ENCODE assay signal across 1 cellular context in the genomic region with DNA sequence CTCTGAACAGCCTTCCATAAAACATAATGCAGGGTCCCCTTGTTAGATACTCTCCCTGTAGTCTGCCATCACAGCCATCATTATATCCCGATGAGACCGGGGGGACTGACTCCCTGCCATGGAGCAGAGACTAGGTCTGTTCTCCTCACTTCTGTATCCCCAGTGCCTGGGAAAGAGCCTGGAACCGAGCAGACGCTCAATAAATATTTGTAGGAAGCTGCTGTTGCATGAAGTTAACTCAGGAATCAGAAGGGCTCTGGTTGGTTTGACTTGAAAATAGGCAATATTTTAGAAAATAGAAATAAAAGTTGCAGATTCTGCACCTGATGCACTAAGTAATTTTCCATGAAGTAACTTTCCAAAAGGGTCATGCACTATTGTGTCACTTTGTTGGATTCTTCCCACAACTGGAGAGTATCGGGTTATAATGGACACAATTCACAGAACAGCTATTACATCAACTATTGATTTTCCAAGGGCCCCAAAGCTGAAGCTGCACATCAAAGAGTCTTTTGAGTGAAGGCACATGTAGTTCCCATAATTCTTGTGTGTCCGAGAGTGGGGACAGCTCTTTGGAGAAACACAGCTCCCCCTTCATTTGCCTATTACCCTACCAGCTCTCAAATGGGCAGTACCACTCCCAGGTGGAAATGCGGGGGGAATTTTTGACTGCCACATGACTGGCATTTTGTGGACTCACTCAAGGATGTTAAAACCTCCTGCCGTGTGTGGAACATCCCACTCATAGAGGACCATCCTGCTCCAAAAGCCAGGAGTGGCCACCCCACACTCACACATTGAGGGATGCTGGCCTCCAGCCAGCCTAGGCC.
TF ChIP-seq lines count a peak whose summit lies in the region.

No MANE protein-coding gene starts in this region.

TF ChIP-seq in HepG2, 621 proteins besides CTCF, POLR2A, EP300 and RAD21 (continued from another document and continues in another):
- TF ChIP-seq, protein P1, sequence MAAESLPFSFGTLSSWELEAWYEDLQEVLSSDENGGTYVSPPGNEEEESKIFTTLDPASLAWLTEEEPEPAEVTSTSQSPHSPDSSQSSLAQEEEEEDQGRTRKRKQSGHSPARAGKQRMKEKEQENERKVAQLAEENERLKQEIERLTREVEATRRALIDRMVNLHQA (CRISPR knock-in tag; IDR thresholded peaks at IDR 0.05) = no peak
- TF ChIP-seq SMAD9 (CRISPR knock-in tag; IDR thresholded peaks at IDR 0.05) = no peak
- no peak for TF ChIP-seq PAF1 (CRISPR knock-in tag; IDR thresholded peaks at IDR 0.05)
- TF ChIP-seq, protein P2, sequence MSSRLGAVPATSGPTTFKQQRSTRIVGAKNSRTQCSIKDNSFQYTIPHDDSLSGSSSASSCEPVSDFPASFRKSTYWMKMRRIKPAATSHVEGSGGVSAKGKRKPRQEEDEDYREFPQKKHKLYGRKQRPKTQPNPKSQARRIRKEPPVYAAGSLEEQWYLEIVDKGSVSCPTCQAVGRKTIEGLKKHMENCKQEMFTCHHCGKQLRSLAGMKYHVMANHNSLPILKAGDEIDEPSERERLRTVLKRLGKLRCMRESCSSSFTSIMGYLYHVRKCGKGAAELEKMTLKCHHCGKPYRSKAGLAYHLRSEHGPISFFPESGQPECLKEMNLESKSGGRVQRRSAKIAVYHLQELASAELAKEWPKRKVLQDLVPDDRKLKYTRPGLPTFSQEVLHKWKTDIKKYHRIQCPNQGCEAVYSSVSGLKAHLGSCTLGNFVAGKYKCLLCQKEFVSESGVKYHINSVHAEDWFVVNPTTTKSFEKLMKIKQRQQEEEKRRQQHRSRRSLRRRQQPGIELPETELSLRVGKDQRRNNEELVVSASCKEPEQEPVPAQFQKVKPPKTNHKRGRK (CRISPR knock-in tag; IDR thresholded peaks at IDR 0.05) = no peak
- TF ChIP-seq, protein P3, sequence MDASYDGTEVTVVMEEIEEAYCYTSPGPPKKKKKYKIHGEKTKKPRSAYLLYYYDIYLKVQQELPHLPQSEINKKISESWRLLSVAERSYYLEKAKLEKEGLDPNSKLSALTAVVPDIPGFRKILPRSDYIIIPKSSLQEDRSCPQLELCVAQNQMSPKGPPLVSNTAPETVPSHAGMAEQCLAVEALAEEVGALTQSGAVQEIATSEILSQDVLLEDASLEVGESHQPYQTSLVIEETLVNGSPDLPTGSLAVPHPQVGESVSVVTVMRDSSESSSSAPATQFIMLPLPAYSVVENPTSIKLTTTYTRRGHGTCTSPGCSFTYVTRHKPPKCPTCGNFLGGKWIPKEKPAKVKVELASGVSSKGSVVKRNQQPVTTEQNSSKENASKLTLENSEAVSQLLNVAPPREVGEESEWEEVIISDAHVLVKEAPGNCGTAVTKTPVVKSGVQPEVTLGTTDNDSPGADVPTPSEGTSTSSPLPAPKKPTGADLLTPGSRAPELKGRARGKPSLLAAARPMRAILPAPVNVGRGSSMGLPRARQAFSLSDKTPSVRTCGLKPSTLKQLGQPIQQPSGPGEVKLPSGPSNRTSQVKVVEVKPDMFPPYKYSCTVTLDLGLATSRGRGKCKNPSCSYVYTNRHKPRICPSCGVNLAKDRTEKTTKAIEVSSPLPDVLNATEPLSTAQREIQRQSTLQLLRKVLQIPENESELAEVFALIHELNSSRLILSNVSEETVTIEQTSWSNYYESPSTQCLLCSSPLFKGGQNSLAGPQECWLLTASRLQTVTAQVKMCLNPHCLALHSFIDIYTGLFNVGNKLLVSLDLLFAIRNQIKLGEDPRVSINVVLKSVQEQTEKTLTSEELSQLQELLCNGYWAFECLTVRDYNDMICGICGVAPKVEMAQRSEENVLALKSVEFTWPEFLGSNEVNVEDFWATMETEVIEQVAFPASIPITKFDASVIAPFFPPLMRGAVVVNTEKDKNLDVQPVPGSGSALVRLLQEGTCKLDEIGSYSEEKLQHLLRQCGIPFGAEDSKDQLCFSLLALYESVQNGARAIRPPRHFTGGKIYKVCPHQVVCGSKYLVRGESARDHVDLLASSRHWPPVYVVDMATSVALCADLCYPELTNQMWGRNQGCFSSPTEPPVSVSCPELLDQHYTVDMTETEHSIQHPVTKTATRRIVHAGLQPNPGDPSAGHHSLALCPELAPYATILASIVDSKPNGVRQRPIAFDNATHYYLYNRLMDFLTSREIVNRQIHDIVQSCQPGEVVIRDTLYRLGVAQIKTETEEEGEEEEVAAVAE (CRISPR knock-in tag; IDR thresholded peaks at IDR 0.05; ENCODE audit: borderline replicate concordance) = no peak
- 0 out of 2 replicates have a peak, but pooled peaks have one; percentile 35 for TF ChIP-seq ZNF772 (CRISPR knock-in tag; IDR thresholded peaks at IDR 0.05)
- no peak for TF ChIP-seq CC2D1A (CRISPR knock-in tag; IDR thresholded peaks at IDR 0.05)
- no peak for TF ChIP-seq ESRRA (CRISPR knock-in tag; IDR thresholded peaks at IDR 0.05; ENCODE audit: low read depth)
- no peak for TF ChIP-seq TAF1 (CRISPR knock-in tag; IDR thresholded peaks at IDR 0.05)
- peak; percentile 94 for TF ChIP-seq TGIF2 (CRISPR knock-in tag; IDR thresholded peaks at IDR 0.05)
- no peak for TF ChIP-seq ZNF75D (CRISPR knock-in tag; IDR thresholded peaks at IDR 0.05; ENCODE audit: borderline replicate concordance)
- TF ChIP-seq TEAD3 (CRISPR knock-in tag; optimal IDR thresholded peaks at IDR 0.05; ENCODE audit: borderline replicate concordance) = no peak
- TF ChIP-seq ZNF660 (CRISPR knock-in tag; IDR thresholded peaks at IDR 0.05; ENCODE audit: borderline replicate concordance, low read depth) = no peak
- TF ChIP-seq ELF1 (CRISPR knock-in tag; IDR thresholded peaks at IDR 0.05) = no peak
- no peak; the same call in 1 of the 2 replicates for TF ChIP-seq SP5 (CRISPR knock-in tag; IDR thresholded peaks at IDR 0.05; ENCODE audit: borderline replicate concordance, low read depth)
- TF ChIP-seq NR2F2 (IDR thresholded peaks at IDR 0.05; ENCODE audit: borderline replicate concordance, low read depth) = peak; percentile 84; the same call in 1 of the 2 replicates
- TF ChIP-seq MIXL1 (CRISPR knock-in tag; IDR thresholded peaks at IDR 0.05) = no peak; the same call in 1 of the 2 replicates
- no peak for TF ChIP-seq JARID2 (CRISPR knock-in tag; IDR thresholded peaks at IDR 0.05; ENCODE audit: insufficient replicate concordance)
- TF ChIP-seq, protein P4, sequence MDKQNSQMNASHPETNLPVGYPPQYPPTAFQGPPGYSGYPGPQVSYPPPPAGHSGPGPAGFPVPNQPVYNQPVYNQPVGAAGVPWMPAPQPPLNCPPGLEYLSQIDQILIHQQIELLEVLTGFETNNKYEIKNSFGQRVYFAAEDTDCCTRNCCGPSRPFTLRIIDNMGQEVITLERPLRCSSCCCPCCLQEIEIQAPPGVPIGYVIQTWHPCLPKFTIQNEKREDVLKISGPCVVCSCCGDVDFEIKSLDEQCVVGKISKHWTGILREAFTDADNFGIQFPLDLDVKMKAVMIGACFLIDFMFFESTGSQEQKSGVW (CRISPR knock-in tag; IDR thresholded peaks at IDR 0.05; ENCODE audit: borderline replicate concordance) = no peak
- no peak for TF ChIP-seq KLF11 (CRISPR knock-in tag; IDR thresholded peaks at IDR 0.05)
- TF ChIP-seq ZNF773 (CRISPR knock-in tag; IDR thresholded peaks at IDR 0.05; ENCODE audit: borderline replicate concordance) = no peak
- no peak for TF ChIP-seq ZNF354B (CRISPR knock-in tag; IDR thresholded peaks at IDR 0.05)
- no peak for TF ChIP-seq ZNF335 (CRISPR knock-in tag; IDR thresholded peaks at IDR 0.05)
- TF ChIP-seq, protein P5, sequence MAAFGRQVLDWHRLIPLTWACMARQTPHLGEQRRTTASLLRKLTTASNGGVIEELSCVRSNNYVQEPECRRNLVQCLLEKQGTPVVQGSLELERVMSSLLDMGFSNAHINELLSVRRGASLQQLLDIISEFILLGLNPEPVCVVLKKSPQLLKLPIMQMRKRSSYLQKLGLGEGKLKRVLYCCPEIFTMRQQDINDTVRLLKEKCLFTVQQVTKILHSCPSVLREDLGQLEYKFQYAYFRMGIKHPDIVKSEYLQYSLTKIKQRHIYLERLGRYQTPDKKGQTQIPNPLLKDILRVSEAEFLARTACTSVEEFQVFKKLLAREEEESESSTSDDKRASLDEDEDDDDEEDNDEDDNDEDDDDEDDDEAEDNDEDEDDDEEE (CRISPR knock-in tag; IDR thresholded peaks at IDR 0.05) = no peak
- TF ChIP-seq IKZF1 (IDR thresholded peaks at IDR 0.05) = no peak
- TF ChIP-seq, protein P6, sequence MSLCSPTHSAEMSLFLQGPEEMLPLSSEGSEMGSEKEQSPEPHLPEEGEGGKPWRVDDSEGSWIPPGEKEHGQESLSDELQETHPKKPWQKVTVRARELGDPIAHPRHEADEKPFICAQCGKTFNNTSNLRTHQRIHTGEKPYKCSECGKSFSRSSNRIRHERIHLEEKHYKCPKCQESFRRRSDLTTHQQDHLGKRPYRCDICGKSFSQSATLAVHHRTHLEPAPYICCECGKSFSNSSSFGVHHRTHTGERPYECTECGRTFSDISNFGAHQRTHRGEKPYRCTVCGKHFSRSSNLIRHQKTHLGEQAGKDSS (CRISPR knock-in tag; IDR thresholded peaks at IDR 0.05; ENCODE audit: borderline replicate concordance, low read depth) = no peak
- peak; percentile 41; the same call in 1 of the 2 replicates for TF ChIP-seq MIER2 (CRISPR knock-in tag; IDR thresholded peaks at IDR 0.05)
- TF ChIP-seq, protein P7, sequence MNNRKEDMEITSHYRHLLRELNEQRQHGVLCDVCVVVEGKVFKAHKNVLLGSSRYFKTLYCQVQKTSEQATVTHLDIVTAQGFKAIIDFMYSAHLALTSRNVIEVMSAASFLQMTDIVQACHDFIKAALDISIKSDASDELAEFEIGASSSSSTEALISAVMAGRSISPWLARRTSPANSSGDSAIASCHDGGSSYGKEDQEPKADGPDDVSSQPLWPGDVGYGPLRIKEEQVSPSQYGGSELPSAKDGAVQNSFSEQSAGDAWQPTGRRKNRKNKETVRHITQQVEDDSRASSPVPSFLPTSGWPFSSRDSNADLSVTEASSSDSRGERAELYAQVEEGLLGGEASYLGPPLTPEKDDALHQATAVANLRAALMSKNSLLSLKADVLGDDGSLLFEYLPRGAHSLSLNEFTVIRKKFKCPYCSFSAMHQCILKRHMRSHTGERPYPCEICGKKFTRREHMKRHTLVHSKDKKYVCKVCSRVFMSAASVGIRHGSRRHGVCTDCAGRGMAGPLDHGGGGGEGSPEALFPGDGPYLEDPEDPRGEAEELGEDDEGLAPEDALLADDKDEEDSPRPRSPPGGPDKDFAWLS (CRISPR knock-in tag; IDR thresholded peaks at IDR 0.05; ENCODE audit: borderline replicate concordance) = no peak
- no peak for TF ChIP-seq STAT5B (CRISPR knock-in tag; IDR thresholded peaks at IDR 0.05)
- no peak for TF ChIP-seq PLRG1 (conservative IDR thresholded peaks at IDR 0.05)
- no peak for TF ChIP-seq ZNF496 (CRISPR knock-in tag; IDR thresholded peaks at IDR 0.05; ENCODE audit: insufficient replicate concordance)
- TF ChIP-seq, protein P8, sequence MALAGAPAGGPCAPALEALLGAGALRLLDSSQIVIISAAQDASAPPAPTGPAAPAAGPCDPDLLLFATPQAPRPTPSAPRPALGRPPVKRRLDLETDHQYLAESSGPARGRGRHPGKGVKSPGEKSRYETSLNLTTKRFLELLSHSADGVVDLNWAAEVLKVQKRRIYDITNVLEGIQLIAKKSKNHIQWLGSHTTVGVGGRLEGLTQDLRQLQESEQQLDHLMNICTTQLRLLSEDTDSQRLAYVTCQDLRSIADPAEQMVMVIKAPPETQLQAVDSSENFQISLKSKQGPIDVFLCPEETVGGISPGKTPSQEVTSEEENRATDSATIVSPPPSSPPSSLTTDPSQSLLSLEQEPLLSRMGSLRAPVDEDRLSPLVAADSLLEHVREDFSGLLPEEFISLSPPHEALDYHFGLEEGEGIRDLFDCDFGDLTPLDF (CRISPR knock-in tag; IDR thresholded peaks at IDR 0.05) = no peak
- no peak for TF ChIP-seq MYNN (CRISPR knock-in tag; IDR thresholded peaks at IDR 0.05; ENCODE audit: low read depth)
- TF ChIP-seq CBX2 (IDR thresholded peaks at IDR 0.05; ENCODE audit: low read depth, low read length) = no peak
- TF ChIP-seq CBX2 (CRISPR knock-in tag; IDR thresholded peaks at IDR 0.05; ENCODE audit: low read depth) = no peak
- peak; percentile 56 for TF ChIP-seq TBX2 (CRISPR knock-in tag; IDR thresholded peaks at IDR 0.05; ENCODE audit: borderline replicate concordance)
- no peak for TF ChIP-seq SUZ12 (IDR thresholded peaks at IDR 0.05; ENCODE audit: low read depth, low read length)
- TF ChIP-seq ZMYM3 (CRISPR knock-in tag; IDR thresholded peaks at IDR 0.05) = no peak
- TF ChIP-seq HOXA3 (CRISPR knock-in tag; IDR thresholded peaks at IDR 0.05) = peak; percentile 32; the same call in 1 of the 2 replicates
- TF ChIP-seq, protein P9, sequence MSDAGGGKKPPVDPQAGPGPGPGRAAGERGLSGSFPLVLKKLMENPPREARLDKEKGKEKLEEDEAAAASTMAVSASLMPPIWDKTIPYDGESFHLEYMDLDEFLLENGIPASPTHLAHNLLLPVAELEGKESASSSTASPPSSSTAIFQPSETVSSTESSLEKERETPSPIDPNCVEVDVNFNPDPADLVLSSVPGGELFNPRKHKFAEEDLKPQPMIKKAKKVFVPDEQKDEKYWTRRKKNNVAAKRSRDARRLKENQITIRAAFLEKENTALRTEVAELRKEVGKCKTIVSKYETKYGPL (CRISPR knock-in tag; IDR thresholded peaks at IDR 0.05) = no peak
- peak; percentile 78; the same call in 1 of the 2 replicates for TF ChIP-seq NFKBIZ (CRISPR knock-in tag; IDR thresholded peaks at IDR 0.05)
- TF ChIP-seq, protein P10, sequence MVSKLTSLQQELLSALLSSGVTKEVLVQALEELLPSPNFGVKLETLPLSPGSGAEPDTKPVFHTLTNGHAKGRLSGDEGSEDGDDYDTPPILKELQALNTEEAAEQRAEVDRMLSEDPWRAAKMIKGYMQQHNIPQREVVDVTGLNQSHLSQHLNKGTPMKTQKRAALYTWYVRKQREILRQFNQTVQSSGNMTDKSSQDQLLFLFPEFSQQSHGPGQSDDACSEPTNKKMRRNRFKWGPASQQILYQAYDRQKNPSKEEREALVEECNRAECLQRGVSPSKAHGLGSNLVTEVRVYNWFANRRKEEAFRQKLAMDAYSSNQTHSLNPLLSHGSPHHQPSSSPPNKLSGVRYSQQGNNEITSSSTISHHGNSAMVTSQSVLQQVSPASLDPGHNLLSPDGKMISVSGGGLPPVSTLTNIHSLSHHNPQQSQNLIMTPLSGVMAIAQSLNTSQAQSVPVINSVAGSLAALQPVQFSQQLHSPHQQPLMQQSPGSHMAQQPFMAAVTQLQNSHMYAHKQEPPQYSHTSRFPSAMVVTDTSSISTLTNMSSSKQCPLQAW (CRISPR knock-in tag; IDR thresholded peaks at IDR 0.05) = no peak
- TF ChIP-seq CREB1 (IDR thresholded peaks at IDR 0.05) = no peak
- peak; percentile 58; the same call in 1 of the 2 replicates for TF ChIP-seq CREB1 (CRISPR knock-in tag; IDR thresholded peaks at IDR 0.05)
- TF ChIP-seq, protein P11, sequence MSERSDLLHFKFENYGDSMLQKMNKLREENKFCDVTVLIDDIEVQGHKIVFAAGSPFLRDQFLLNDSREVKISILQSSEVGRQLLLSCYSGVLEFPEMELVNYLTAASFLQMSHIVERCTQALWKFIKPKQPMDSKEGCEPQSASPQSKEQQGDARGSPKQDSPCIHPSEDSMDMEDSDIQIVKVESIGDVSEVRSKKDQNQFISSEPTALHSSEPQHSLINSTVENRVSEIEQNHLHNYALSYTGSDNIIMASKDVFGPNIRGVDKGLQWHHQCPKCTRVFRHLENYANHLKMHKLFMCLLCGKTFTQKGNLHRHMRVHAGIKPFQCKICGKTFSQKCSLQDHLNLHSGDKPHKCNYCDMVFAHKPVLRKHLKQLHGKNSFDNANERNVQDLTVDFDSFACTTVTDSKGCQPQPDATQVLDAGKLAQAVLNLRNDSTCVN (CRISPR knock-in tag; IDR thresholded peaks at IDR 0.05; ENCODE audit: borderline replicate concordance) = no peak
